10 cellular contexts compared by ENCODE assay signal in genomic region chr17:71085238-71086033, GRCh38.
DNase-seq lines count a peak whose midpoint lies in the region; ATAC-seq and TF ChIP-seq lines count a peak whose summit lies in the region.
"Had no signal": no experiment of that assay in that cellular context is flagged by ENCODE, and none has a peak within 500 bp of the region (broad histone marks: within the 10 kb centered on the region; RNA-seq: fewer than 3 reads in every experiment).

No MANE protein-coding gene starts in this region.

- H3K36me3 Mint-ChIP-seq in osteocyte (ENCODE audit: unreplicated experiment), result no peaks in the 10 kb centered on the region
- H3K36me3 Mint-ChIP-seq in effector memory CD8-positive, alpha-beta T cell (ENCODE audit: insufficient read depth), result no peaks in the 10 kb centered on the region

- H3K4me1 ChIP-seq in MM.1S (ENCODE audit: low read length) (no peaks in the 10 kb centered on the region), psoas muscle (no peaks in the 10 kb centered on the region)
- H3K4me1 ChIP-seq: heart right ventricle had no signal

- H3K27ac Mint-ChIP-seq in osteocyte (ENCODE audit: unreplicated experiment), result no peak overlapping the region
- H3K27ac Mint-ChIP-seq in effector memory CD8-positive, alpha-beta T cell, result no peak overlapping the region
- H3K27ac Mint-ChIP-seq: B cell had no signal

- peaks cover 7% of the 10 kb centered on the region for H3K27me3 Mint-ChIP-seq in osteocyte (ENCODE audit: unreplicated experiment)
- H3K27me3 Mint-ChIP-seq in effector memory CD8-positive, alpha-beta T cell, result no peaks in the 10 kb centered on the region
- H3K27me3 Mint-ChIP-seq: B cell had no signal

- no peak overlapping the region for H3K4me3 Mint-ChIP-seq in osteocyte (ENCODE audit: unreplicated experiment)
- no peak overlapping the region for H3K4me3 Mint-ChIP-seq in effector memory CD8-positive, alpha-beta T cell
- H3K4me3 Mint-ChIP-seq: B cell had no signal

- H3K9ac ChIP-seq in MM.1S (ENCODE audit: low read length), result no peak overlapping the region

- no peak for ATAC-seq in effector memory CD8-positive, alpha-beta T cell (replicated peaks)
- ATAC-seq in psoas muscle, result no peak
- ATAC-seq: heart right ventricle had no signal

- no peaks in the 10 kb centered on the region for H3F3A ChIP-seq in MM.1S (ENCODE audit: insufficient read depth, low read length)

- 51 to 63% (median 60%) methylated on average over 5 of the region's 5 CpGs for WGBS in psoas muscle, 3 donors

- peak; percentile 48 for DNase-seq in NCI-H2171 treated with DMSO at 0.1 percent for 48 hours (lab: John Stamatoyannopoulos, UW)
- DNase-seq in NCI-H2171 (lab: John Stamatoyannopoulos, UW), result no peak
- DNase-seq in MM.1S, result peak; percentile 66
- no peak for DNase-seq in brain microvascular endothelial cell
- no peak for DNase-seq in osteocyte (ENCODE audit: extremely low spot score, unreplicated experiment)
- DNase-seq in effector memory CD8-positive, alpha-beta T cell, result no peak
- DNase-seq in NK-92 (lab: John Stamatoyannopoulos, UW; ENCODE audit: unreplicated experiment), result no peak
- DNase-seq in psoas muscle, result no peak
- DNase-seq: heart right ventricle had no signal

- H3K4me2 ChIP-seq in MM.1S (ENCODE audit: low read depth, low read length), result no peak overlapping the region

- no peaks in the 10 kb centered on the region for H3K9me2 ChIP-seq in MM.1S (replicated peaks; ENCODE audit: insufficient read depth, low read length)

- no peaks in the 10 kb centered on the region for H3K79me2 ChIP-seq in MM.1S (ENCODE audit: low read length)

- TF ChIP-seq CTCF in MM.1S (IDR thresholded peaks at IDR 0.05; ENCODE audit: low read length) (peak; percentile 60), brain microvascular endothelial cell (IDR thresholded peaks at IDR 0.05; ENCODE audit: low read depth, low read length, missing control alignments) (peak; percentile 41), osteocyte (IDR thresholded peaks at IDR 0.05) (peak; percentile 17), psoas muscle (IDR thresholded peaks at IDR 0.05) (no peak)

- H3K9me3 Mint-ChIP-seq in osteocyte (ENCODE audit: unreplicated experiment), result no peaks in the 10 kb centered on the region
- H3K9me3 Mint-ChIP-seq in effector memory CD8-positive, alpha-beta T cell, result peaks cover 0 to 6% of the 10 kb centered on the region in 2 donors

- H3K27ac ChIP-seq in MM.1S (ENCODE audit: low read length) (no peak overlapping the region), brain microvascular endothelial cell (no peak overlapping the region), psoas muscle (no peak overlapping the region)
- H3K27ac ChIP-seq: heart right ventricle had no signal

- H3K27me3 ChIP-seq in MM.1S (replicated peaks; ENCODE audit: insufficient read depth, low read length) (no peaks in the 10 kb centered on the region), brain microvascular endothelial cell (replicated peaks) (no peaks in the 10 kb centered on the region), psoas muscle (ENCODE audit: insufficient read depth in 3 of 3, low read length in 2 of 3) (no peaks in the 10 kb centered on the region)

- no peaks in the 10 kb centered on the region for H3K4me1 Mint-ChIP-seq in osteocyte (ENCODE audit: unreplicated experiment)
- H3K4me1 Mint-ChIP-seq in effector memory CD8-positive, alpha-beta T cell (ENCODE audit: low read depth in 2 of 2), result no peaks in the 10 kb centered on the region
- H3K4me1 Mint-ChIP-seq: B cell had no signal

- no peaks in the 10 kb centered on the region for H4K20me1 ChIP-seq in MM.1S (ENCODE audit: insufficient read depth, low read length)

- H2AFZ ChIP-seq in MM.1S (ENCODE audit: low read length), result no peak overlapping the region

- intact Hi-C loops in psoas muscle (cut with DNase I), result no loop called here

- H3K4me3 ChIP-seq in MM.1S (ENCODE audit: low read length) (no peak overlapping the region), brain microvascular endothelial cell (ENCODE audit: low read depth, low read length) (no peak overlapping the region), psoas muscle (no peak overlapping the region)
- H3K4me3 ChIP-seq: heart right ventricle had no signal

- no peaks in the 10 kb centered on the region for H3K9me3 ChIP-seq in MM.1S (replicated peaks; ENCODE audit: insufficient read depth, low read length)
- no peaks in the 10 kb centered on the region for H3K9me3 ChIP-seq in psoas muscle

- in situ Hi-C loops in brain microvascular endothelial cell (cut with HindIII; ENCODE audit: low pct_ligation_motif_present, low sequenced_read_pairs), result no loop called here

- H3K36me3 ChIP-seq in MM.1S (replicated peaks; ENCODE audit: insufficient read depth, low read length), result no peaks in the 10 kb centered on the region
- no peaks in the 10 kb centered on the region for H3K36me3 ChIP-seq in brain microvascular endothelial cell (replicated peaks)
- H3K36me3 ChIP-seq in psoas muscle (ENCODE audit: insufficient read depth in 1 of 2, low read depth in 1 of 2), result no peaks in the 10 kb centered on the region
- H3K36me3 ChIP-seq: heart right ventricle had no signal

Comparison
In these comparisons a context has a peak if more than half of its experiments do, and no peak if none do; other contexts are left out.
1. DNase-seq: peak in NCI-H2171 treated with DMSO at 0.1 percent for 48 hours (single experiment) and MM.1S (single experiment); none in NCI-H2171 (single experiment), brain microvascular endothelial cell (single experiment), osteocyte (single experiment), effector memory CD8-positive, alpha-beta T cell (0 of 3), NK-92 (single experiment) and psoas muscle (0 of 2).